In the genomic region with DNA sequence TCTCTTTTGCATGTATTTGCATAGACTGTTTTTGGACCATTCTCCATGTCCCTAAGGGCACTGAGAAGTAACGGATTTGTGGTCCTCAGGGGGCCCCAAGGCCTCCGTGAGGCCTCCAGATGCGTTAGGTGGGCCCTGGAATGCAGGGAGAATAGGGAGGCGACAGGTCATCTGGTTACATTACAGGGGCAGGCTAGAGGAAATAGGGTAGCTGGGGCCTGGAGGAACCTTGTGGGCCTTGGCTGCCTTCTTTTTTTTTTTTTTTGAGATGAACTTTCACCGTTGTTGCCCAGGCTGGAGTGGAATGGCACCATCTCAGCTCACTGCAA, we compare ENCODE assay signal across 1 cellular context.
TF ChIP-seq lines count a peak whose summit lies in the region.

No MANE protein-coding gene starts in this region.

TF ChIP-seq in H1, 55 proteins besides CTCF, POLR2A, EP300 and RAD21:
- TF ChIP-seq JUN (IDR thresholded peaks at IDR 0.05; ENCODE audit: low read depth, low read length) (no peak), KDM1A (IDR thresholded peaks at IDR 0.05; ENCODE audit: borderline replicate concordance, low read length) (no peak), GABPA (IDR thresholded peaks at IDR 0.05; ENCODE audit: borderline replicate concordance, insufficient read depth, low read length) (no peak), CHD1 (IDR thresholded peaks at IDR 0.05; ENCODE audit: low read depth, low read length) (no peak), BACH1 (IDR thresholded peaks at IDR 0.05; ENCODE audit: low read length) (no peak), EZH2 (IDR thresholded peaks at IDR 0.05; ENCODE audit: low read depth, low read length, severe bottlenecking) (no peak), MAFK (IDR thresholded peaks at IDR 0.05; ENCODE audit: low read depth, low read length) (no peak), CBX5 (IDR thresholded peaks at IDR 0.05; ENCODE audit: low read depth, low read length) (no peak), BRCA1 (IDR thresholded peaks at IDR 0.05; ENCODE audit: low read depth, low read length) (no peak), CREB1 (IDR thresholded peaks at IDR 0.05) (no peak), TEAD4 (IDR thresholded peaks at IDR 0.05; ENCODE audit: low read depth, low read length) (no peak), SRF (IDR thresholded peaks at IDR 0.05; ENCODE audit: low read depth, low read length) (no peak), SIN3A (conservative IDR thresholded peaks at IDR 0.05 in 1 of 2, IDR thresholded peaks at IDR 0.05 in 1 of 2; ENCODE audit: low read depth in 1 of 2, low read length in 2 of 2) (no peak)
- TF ChIP-seq, protein P1, sequence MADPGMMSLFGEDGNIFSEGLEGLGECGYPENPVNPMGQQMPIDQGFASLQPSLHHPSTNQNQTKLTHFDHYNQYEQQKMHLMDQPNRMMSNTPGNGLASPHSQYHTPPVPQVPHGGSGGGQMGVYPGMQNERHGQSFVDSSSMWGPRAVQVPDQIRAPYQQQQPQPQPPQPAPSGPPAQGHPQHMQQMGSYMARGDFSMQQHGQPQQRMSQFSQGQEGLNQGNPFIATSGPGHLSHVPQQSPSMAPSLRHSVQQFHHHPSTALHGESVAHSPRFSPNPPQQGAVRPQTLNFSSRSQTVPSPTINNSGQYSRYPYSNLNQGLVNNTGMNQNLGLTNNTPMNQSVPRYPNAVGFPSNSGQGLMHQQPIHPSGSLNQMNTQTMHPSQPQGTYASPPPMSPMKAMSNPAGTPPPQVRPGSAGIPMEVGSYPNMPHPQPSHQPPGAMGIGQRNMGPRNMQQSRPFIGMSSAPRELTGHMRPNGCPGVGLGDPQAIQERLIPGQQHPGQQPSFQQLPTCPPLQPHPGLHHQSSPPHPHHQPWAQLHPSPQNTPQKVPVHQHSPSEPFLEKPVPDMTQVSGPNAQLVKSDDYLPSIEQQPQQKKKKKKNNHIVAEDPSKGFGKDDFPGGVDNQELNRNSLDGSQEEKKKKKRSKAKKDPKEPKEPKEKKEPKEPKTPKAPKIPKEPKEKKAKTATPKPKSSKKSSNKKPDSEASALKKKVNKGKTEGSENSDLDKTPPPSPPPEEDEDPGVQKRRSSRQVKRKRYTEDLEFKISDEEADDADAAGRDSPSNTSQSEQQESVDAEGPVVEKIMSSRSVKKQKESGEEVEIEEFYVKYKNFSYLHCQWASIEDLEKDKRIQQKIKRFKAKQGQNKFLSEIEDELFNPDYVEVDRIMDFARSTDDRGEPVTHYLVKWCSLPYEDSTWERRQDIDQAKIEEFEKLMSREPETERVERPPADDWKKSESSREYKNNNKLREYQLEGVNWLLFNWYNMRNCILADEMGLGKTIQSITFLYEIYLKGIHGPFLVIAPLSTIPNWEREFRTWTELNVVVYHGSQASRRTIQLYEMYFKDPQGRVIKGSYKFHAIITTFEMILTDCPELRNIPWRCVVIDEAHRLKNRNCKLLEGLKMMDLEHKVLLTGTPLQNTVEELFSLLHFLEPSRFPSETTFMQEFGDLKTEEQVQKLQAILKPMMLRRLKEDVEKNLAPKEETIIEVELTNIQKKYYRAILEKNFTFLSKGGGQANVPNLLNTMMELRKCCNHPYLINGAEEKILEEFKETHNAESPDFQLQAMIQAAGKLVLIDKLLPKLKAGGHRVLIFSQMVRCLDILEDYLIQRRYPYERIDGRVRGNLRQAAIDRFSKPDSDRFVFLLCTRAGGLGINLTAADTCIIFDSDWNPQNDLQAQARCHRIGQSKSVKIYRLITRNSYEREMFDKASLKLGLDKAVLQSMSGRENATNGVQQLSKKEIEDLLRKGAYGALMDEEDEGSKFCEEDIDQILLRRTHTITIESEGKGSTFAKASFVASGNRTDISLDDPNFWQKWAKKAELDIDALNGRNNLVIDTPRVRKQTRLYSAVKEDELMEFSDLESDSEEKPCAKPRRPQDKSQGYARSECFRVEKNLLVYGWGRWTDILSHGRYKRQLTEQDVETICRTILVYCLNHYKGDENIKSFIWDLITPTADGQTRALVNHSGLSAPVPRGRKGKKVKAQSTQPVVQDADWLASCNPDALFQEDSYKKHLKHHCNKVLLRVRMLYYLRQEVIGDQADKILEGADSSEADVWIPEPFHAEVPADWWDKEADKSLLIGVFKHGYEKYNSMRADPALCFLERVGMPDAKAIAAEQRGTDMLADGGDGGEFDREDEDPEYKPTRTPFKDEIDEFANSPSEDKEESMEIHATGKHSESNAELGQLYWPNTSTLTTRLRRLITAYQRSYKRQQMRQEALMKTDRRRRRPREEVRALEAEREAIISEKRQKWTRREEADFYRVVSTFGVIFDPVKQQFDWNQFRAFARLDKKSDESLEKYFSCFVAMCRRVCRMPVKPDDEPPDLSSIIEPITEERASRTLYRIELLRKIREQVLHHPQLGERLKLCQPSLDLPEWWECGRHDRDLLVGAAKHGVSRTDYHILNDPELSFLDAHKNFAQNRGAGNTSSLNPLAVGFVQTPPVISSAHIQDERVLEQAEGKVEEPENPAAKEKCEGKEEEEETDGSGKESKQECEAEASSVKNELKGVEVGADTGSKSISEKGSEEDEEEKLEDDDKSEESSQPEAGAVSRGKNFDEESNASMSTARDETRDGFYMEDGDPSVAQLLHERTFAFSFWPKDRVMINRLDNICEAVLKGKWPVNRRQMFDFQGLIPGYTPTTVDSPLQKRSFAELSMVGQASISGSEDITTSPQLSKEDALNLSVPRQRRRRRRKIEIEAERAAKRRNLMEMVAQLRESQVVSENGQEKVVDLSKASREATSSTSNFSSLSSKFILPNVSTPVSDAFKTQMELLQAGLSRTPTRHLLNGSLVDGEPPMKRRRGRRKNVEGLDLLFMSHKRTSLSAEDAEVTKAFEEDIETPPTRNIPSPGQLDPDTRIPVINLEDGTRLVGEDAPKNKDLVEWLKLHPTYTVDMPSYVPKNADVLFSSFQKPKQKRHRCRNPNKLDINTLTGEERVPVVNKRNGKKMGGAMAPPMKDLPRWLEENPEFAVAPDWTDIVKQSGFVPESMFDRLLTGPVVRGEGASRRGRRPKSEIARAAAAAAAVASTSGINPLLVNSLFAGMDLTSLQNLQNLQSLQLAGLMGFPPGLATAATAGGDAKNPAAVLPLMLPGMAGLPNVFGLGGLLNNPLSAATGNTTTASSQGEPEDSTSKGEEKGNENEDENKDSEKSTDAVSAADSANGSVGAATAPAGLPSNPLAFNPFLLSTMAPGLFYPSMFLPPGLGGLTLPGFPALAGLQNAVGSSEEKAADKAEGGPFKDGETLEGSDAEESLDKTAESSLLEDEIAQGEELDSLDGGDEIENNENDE (IDR thresholded peaks at IDR 0.05; ENCODE audit: insufficient replicate concordance, low read length): no peak
- TF ChIP-seq, protein P2, sequence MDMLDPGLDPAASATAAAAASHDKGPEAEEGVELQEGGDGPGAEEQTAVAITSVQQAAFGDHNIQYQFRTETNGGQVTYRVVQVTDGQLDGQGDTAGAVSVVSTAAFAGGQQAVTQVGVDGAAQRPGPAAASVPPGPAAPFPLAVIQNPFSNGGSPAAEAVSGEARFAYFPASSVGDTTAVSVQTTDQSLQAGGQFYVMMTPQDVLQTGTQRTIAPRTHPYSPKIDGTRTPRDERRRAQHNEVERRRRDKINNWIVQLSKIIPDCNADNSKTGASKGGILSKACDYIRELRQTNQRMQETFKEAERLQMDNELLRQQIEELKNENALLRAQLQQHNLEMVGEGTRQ (IDR thresholded peaks at IDR 0.05; ENCODE audit: low read length): no peak
TF ChIP-seq in H1: peak in this region for 0.
